Comparison of ENCODE assay signal across 27 cellular contexts in the genomic region with DNA sequence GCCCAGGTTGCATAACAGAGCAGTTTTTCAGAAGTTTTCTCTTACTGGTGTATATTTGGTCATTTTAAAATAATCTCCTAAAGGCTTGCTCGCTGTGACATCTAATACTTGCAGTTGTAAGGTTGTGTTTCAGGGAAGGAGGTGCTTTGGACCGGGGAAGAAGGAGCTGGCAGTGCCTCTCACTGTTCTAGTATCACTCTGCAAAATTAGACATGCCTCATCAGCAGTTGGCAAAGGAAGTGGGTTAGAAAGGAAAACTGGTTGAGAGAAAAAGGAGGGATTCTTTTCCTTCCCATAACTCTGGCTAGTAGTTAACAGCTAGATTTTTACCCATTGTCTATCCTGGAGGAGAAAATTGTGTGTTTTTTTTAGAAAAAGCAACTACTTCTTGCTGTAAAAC. TPM values are rescaled to one million over a fixed set of nuclear protein-coding genes. Genes with fewer than 3 reads are reported as not detected.
DNase-seq lines count a peak whose midpoint lies in the region; ATAC-seq and TF ChIP-seq lines count a peak whose summit lies in the region.
"Had no signal": no experiment of that assay in that cellular context is flagged by ENCODE, and none has a peak within 500 bp of the region (broad histone marks: within the 10 kb centered on the region; RNA-seq: fewer than 3 reads in every experiment).

No MANE protein-coding gene starts in this region.

- H2BK15ac ChIP-seq in mesenchymal stem cell (ENCODE audit: low read depth, poor library complexity, severe bottlenecking) = no peak overlapping the region

- H3K27me3 Mint-ChIP-seq in natural killer cell treated with Interleukin-12 subunit alpha and Interleukin-12 subunit beta and Interleukin-15 and Interleukin-18, amount 100 ng/mL, for 72 hours = no peaks in the 10 kb centered on the region
- no peaks in the 10 kb centered on the region for H3K27me3 Mint-ChIP-seq in natural killer cell (ENCODE audit: low read depth in 2 of 2)
- H3K27me3 Mint-ChIP-seq in activated CD4-positive, alpha-beta memory T cell treated with anti-CD3 and anti-CD28 coated beads for 36 hours = no peaks in the 10 kb centered on the region
- H3K27me3 Mint-ChIP-seq in stimulated activated naive B cell treated with anti-CD40 and anti-IgM and Interleukin-4, amounts not matched to agents 10 μg/mL and 1 μg/mL and 100 μg/mL, for 72 hours = no peaks in the 10 kb centered on the region
- H3K27me3 Mint-ChIP-seq: activated B cell treated with CpG ODN at 0.5 μM for 24 hours; activated naive CD4-positive, alpha-beta T cell treated with anti-CD3 and anti-CD28 coated beads, Interleukin-2, amount 50 U/mL, for 24 hours had no signal

- no peak overlapping the region for H2BK5ac ChIP-seq in mesenchymal stem cell (ENCODE audit: low read depth, low read length, poor library complexity, severe bottlenecking)

- CTCF ChIA-PET in activated CD4-positive, alpha-beta memory T cell treated with anti-CD3 and anti-CD28 coated beads for 36 hours (lab: Charles Lee) = interaction anchor here (0.6 to 1.2 kb wide), 2 partner anchors 12 to 233 kb away, joined by 3 to 4 read pairs; no protein-coding TSS in a partner anchor

- H3K4me1 Mint-ChIP-seq in natural killer cell treated with Interleukin-12 subunit alpha and Interleukin-12 subunit beta and Interleukin-15 and Interleukin-18, amount 100 ng/mL, for 72 hours (ENCODE audit: low read depth in 2 of 2) = peaks cover 27 to 28% of the 10 kb centered on the region in 2 donors
- peaks cover 40 to 53% of the 10 kb centered on the region in 2 donors for H3K4me1 Mint-ChIP-seq in natural killer cell
- peaks cover 25% of the 10 kb centered on the region for H3K4me1 Mint-ChIP-seq in activated CD4-positive, alpha-beta memory T cell treated with anti-CD3 and anti-CD28 coated beads for 36 hours (ENCODE audit: low read depth)
- peaks cover 6 to 7% of the 10 kb centered on the region in 2 donors for H3K4me1 Mint-ChIP-seq in stimulated activated naive B cell treated with anti-CD40 and anti-IgM and Interleukin-4, amounts not matched to agents 10 μg/mL and 1 μg/mL and 100 μg/mL, for 72 hours
- H3K4me1 Mint-ChIP-seq: CD14-positive monocyte, neural crest cell had no signal

- H3K9ac ChIP-seq in mesenchymal stem cell (ENCODE audit: low read length) = no peak overlapping the region

- POLR2A ChIA-PET in activated CD4-positive, alpha-beta memory T cell treated with anti-CD3 and anti-CD28 coated beads for 36 hours (lab: Charles Lee) = no interaction called here

- no peaks in the 10 kb centered on the region for H3K27me3 ChIP-seq in mesenchymal stem cell (ENCODE audit: control insufficient read depth in 1 of 2, insufficient read depth in 1 of 2, low read length in 2 of 2)
- H3K27me3 ChIP-seq: colonic mucosa, esophagus squamous epithelium, tibial artery had no signal

- H2BK120ac ChIP-seq in mesenchymal stem cell (ENCODE audit: low read depth, low read length) = no peak overlapping the region

- no peak for DNase-seq in natural killer cell treated with Interleukin-12 subunit alpha and Interleukin-12 subunit beta and Interleukin-15 and Interleukin-18, amount 100 ng/mL, for 72 hours (ENCODE audit: low spot score)
- DNase-seq in natural killer cell (no peak), foreskin melanocyte (peak; percentile 42), mesenchymal stem cell (no peak), mucosa of descending colon (no peak), NCI-H82 (lab: John Stamatoyannopoulos, UW) (no peak)
- no peak for DNase-seq in activated CD4-positive, alpha-beta memory T cell treated with anti-CD3 and anti-CD28 coated beads for 36 hours
- DNase-seq in stimulated activated naive B cell treated with anti-CD40 and anti-IgM and Interleukin-4, amounts not matched to agents 10 μg/mL and 1 μg/mL and 100 μg/mL, for 72 hours = no peak
- DNase-seq: activated B cell treated with CpG ODN at 0.5 μM for 24 hours; activated CD8-positive, alpha-beta T cell treated with anti-CD3 and anti-CD28 coated beads, Interleukin-2, amount 10 ng/mL, durations not matched to agents 7 days and 5 days; activated T-cell treated with anti-CD3 and anti-CD28 coated beads, Interleukin-2, amount 50 U/mL, for 4 hours; colonic mucosa; DMS 273 treated with DMSO at 0.1 percent for 48 hours; esophagus squamous epithelium; IMR-90; left colon; midbrain; NCI-H1417 treated with DMSO at 0.1 percent for 48 hours; NCI-H510A treated with DMSO at 0.1 percent for 48 hours; stimulated activated naive CD4-positive, alpha-beta T cell treated with Interleukin-2 at 50 U/mL for 16 hours; T1000; tibial artery had no signal

- peaks cover 22% of the 10 kb centered on the region for H3K36me3 Mint-ChIP-seq in natural killer cell treated with Interleukin-12 subunit alpha and Interleukin-12 subunit beta and Interleukin-15 and Interleukin-18, amount 100 ng/mL, for 72 hours
- H3K36me3 Mint-ChIP-seq in natural killer cell = no peaks in the 10 kb centered on the region
- peaks cover 49% of the 10 kb centered on the region for H3K36me3 Mint-ChIP-seq in activated CD4-positive, alpha-beta memory T cell treated with anti-CD3 and anti-CD28 coated beads for 36 hours
- H3K36me3 Mint-ChIP-seq in stimulated activated naive B cell treated with anti-CD40 and anti-IgM and Interleukin-4, amounts not matched to agents 10 μg/mL and 1 μg/mL and 100 μg/mL, for 72 hours = peaks cover 23 to 50% of the 10 kb centered on the region in 2 donors

- H3K27ac Mint-ChIP-seq in natural killer cell treated with Interleukin-12 subunit alpha and Interleukin-12 subunit beta and Interleukin-15 and Interleukin-18, amount 100 ng/mL, for 72 hours = peak overlapping the region in 1 of 2 donors; percentile 8
- H3K27ac Mint-ChIP-seq in natural killer cell = peak overlapping the region in 1 of 2 donors; percentile 0
- peak overlapping the region; percentile 28 for H3K27ac Mint-ChIP-seq in activated CD4-positive, alpha-beta memory T cell treated with anti-CD3 and anti-CD28 coated beads for 36 hours
- H3K27ac Mint-ChIP-seq in stimulated activated naive B cell treated with anti-CD40 and anti-IgM and Interleukin-4, amounts not matched to agents 10 μg/mL and 1 μg/mL and 100 μg/mL, for 72 hours = peak overlapping the region; percentile 14
- H3K27ac Mint-ChIP-seq: activated B cell treated with CpG ODN at 0.5 μM for 24 hours; activated CD8-positive, alpha-beta T cell treated with anti-CD3 and anti-CD28 coated beads, Interleukin-2, amount 10 ng/mL, durations not matched to agents 7 days and 5 days; activated naive CD4-positive, alpha-beta T cell treated with anti-CD3 and anti-CD28 coated beads, Interleukin-2, amount 50 U/mL, for 24 hours had no signal

- H3K4me3 Mint-ChIP-seq in natural killer cell treated with Interleukin-12 subunit alpha and Interleukin-12 subunit beta and Interleukin-15 and Interleukin-18, amount 100 ng/mL, for 72 hours = peak overlapping the region; percentile 21
- no peak overlapping the region for H3K4me3 Mint-ChIP-seq in natural killer cell
- H3K4me3 Mint-ChIP-seq in activated CD4-positive, alpha-beta memory T cell treated with anti-CD3 and anti-CD28 coated beads for 36 hours = no peak overlapping the region
- H3K4me3 Mint-ChIP-seq in stimulated activated naive B cell treated with anti-CD40 and anti-IgM and Interleukin-4, amounts not matched to agents 10 μg/mL and 1 μg/mL and 100 μg/mL, for 72 hours = no peak overlapping the region
- H3K4me3 Mint-ChIP-seq: activated B cell treated with CpG ODN at 0.5 μM for 24 hours; activated CD8-positive, alpha-beta T cell treated with anti-CD3 and anti-CD28 coated beads, Interleukin-2, amount 10 ng/mL, durations not matched to agents 7 days and 5 days; activated naive CD4-positive, alpha-beta T cell treated with anti-CD3 and anti-CD28 coated beads, Interleukin-2, amount 50 U/mL, for 24 hours; activated T-cell treated with anti-CD3 and anti-CD28 coated beads, Interleukin-2, amount 50 U/mL, for 4 hours; CD14-positive monocyte; neural crest cell had no signal

- H3K36me3 ChIP-seq in mesenchymal stem cell (ENCODE audit: control insufficient read depth in 1 of 2, insufficient read depth in 2 of 2, low read depth in 1 of 2, low read length in 2 of 2) (peaks cover 15 to 68% of the 10 kb centered on the region in 2 experiments), mucosa of descending colon (ENCODE audit: low read depth) (no peaks in the 10 kb centered on the region)
- H3K36me3 ChIP-seq: colonic mucosa, prostate gland had no signal

- H3K27ac ChIP-seq in mesenchymal stem cell (ENCODE audit: low read length, poor library complexity, severe bottlenecking) = no peak overlapping the region
- H3K27ac ChIP-seq: colonic mucosa, esophagus squamous epithelium, prostate gland, tibial artery had no signal

- H4K8ac ChIP-seq in mesenchymal stem cell (ENCODE audit: low read length) = no peak overlapping the region

- peaks cover 32% of the 10 kb centered on the region for H3K79me1 ChIP-seq in mesenchymal stem cell (replicated peaks; ENCODE audit: low read length, poor library complexity, severe bottlenecking)

- no peak overlapping the region for H3K23ac ChIP-seq in mesenchymal stem cell (ENCODE audit: low read length in 2 of 2)

- no peak overlapping the region for H2AFZ ChIP-seq in mesenchymal stem cell (ENCODE audit: low read depth, low read length)

- WGBS in mesenchymal stem cell = 97% methylated on average over 2 of the region's 2 CpGs

- H2AK5ac ChIP-seq in mesenchymal stem cell (ENCODE audit: low read length, severe bottlenecking) = no peak overlapping the region

- H3K4ac ChIP-seq in mesenchymal stem cell (ENCODE audit: low read depth in 1 of 2, low read length in 2 of 2) = no peak overlapping the region

- intact Hi-C loops in natural killer cell (cut with micrococcal nuclease) (no loop called here), mucosa of descending colon (cut with DNase I, micrococcal nuclease) (no loop called here)
- intact Hi-C loops in activated CD4-positive, alpha-beta memory T cell treated with anti-CD3 and anti-CD28 coated beads for 36 hours (cut with micrococcal nuclease) = no loop called here

- H2BK12ac ChIP-seq in mesenchymal stem cell (ENCODE audit: low read length in 2 of 2) = no peak overlapping the region

- H3K9me3 ChIP-seq in mesenchymal stem cell (ENCODE audit: control insufficient read depth, low read length) (no peaks in the 10 kb centered on the region), mucosa of descending colon (no peaks in the 10 kb centered on the region)
- H3K9me3 ChIP-seq: colonic mucosa, esophagus squamous epithelium, prostate gland, tibial artery had no signal

- H3K4me3 ChIP-seq in mesenchymal stem cell (ENCODE audit: insufficient read depth in 1 of 2, low read depth in 1 of 2, low read length in 2 of 2) (no peak overlapping the region), mucosa of descending colon (no peak overlapping the region)
- H3K4me3 ChIP-seq: colonic mucosa, esophagus squamous epithelium, prostate gland, smooth muscle cell, tibial artery had no signal

- no peaks in the 10 kb centered on the region for H3K9me3 Mint-ChIP-seq in natural killer cell treated with Interleukin-12 subunit alpha and Interleukin-12 subunit beta and Interleukin-15 and Interleukin-18, amount 100 ng/mL, for 72 hours
- no peaks in the 10 kb centered on the region for H3K9me3 Mint-ChIP-seq in natural killer cell
- no peaks in the 10 kb centered on the region for H3K9me3 Mint-ChIP-seq in activated CD4-positive, alpha-beta memory T cell treated with anti-CD3 and anti-CD28 coated beads for 36 hours
- no peaks in the 10 kb centered on the region for H3K9me3 Mint-ChIP-seq in stimulated activated naive B cell treated with anti-CD40 and anti-IgM and Interleukin-4, amounts not matched to agents 10 μg/mL and 1 μg/mL and 100 μg/mL, for 72 hours
- H3K9me3 Mint-ChIP-seq: activated B cell treated with CpG ODN at 0.5 μM for 24 hours; activated naive CD4-positive, alpha-beta T cell treated with anti-CD3 and anti-CD28 coated beads, Interleukin-2, amount 50 U/mL, for 24 hours; activated T-cell treated with anti-CD3 and anti-CD28 coated beads, Interleukin-2, amount 50 U/mL, for 4 hours; CD14-positive monocyte; neural crest cell had no signal

- H3K14ac ChIP-seq in mesenchymal stem cell (ENCODE audit: low read length in 2 of 2) = no peak overlapping the region

- no peak overlapping the region for H4K91ac ChIP-seq in mesenchymal stem cell (ENCODE audit: low read length)

- TF ChIP-seq CTCF in natural killer cell (IDR thresholded peaks at IDR 0.05) (no peak), mucosa of descending colon (IDR thresholded peaks at IDR 0.05) (no peak)

- H3K18ac ChIP-seq in mesenchymal stem cell (ENCODE audit: low read depth in 1 of 2, low read length in 2 of 2) = no peak overlapping the region

- H3K4me2 ChIP-seq in mesenchymal stem cell (ENCODE audit: low read length, poor library complexity, severe bottlenecking) = no peak overlapping the region
- H3K4me2 ChIP-seq: smooth muscle cell had no signal

- H3K4me1 ChIP-seq in mesenchymal stem cell (ENCODE audit: control insufficient read depth, insufficient read depth, low read depth, low read length) (peaks cover 8% of the 10 kb centered on the region), mucosa of descending colon (ENCODE audit: low read depth) (no peaks in the 10 kb centered on the region)
- H3K4me1 ChIP-seq: colonic mucosa, prostate gland had no signal

- ATAC-seq in natural killer cell treated with Interleukin-12 subunit alpha and Interleukin-12 subunit beta and Interleukin-15 and Interleukin-18, amount 100 ng/mL, for 72 hours = no peak
- ATAC-seq in natural killer cell = no peak
- ATAC-seq in stimulated activated naive B cell treated with anti-CD40 and anti-IgM and Interleukin-4, amounts not matched to agents 10 μg/mL and 1 μg/mL and 100 μg/mL, for 72 hours (replicated peaks) = no peak
- ATAC-seq in mucosa of descending colon = no peak
- ATAC-seq: activated CD8-positive, alpha-beta T cell treated with anti-CD3 and anti-CD28 coated beads, Interleukin-2, amount 10 ng/mL, durations not matched to agents 7 days and 5 days; activated T-cell treated with anti-CD3 and anti-CD28 coated beads, Interleukin-2, amount 50 U/mL, for 4 hours; left colon had no signal

RNA-seq across cellular contexts. Expression of gene CUL1, which starts 34.8 kb away (rescaled TPM):
- 10 to 100 TPM; 59.5 to 69.5 TPM for total RNA-seq in natural killer cell treated with Interleukin-12 subunit alpha and Interleukin-12 subunit beta and Interleukin-15 and Interleukin-18, amount 100 ng/mL, for 72 hours
- total RNA-seq in natural killer cell (10 to 100 TPM; 37.4 to 45.1 (median 43.2) TPM), mucosa of descending colon (10 to 100 TPM; 28.7 to 58.1 (median 33.3) TPM)
- 10 to 100 TPM; 64.7 to 69.6 TPM for total RNA-seq in activated CD4-positive, alpha-beta memory T cell treated with anti-CD3 and anti-CD28 coated beads for 36 hours
- 30.7 TPM for polyA plus RNA-seq in mesenchymal stem cell (2013, experiment 1 of 2)
- 31.0 TPM for polyA plus RNA-seq in mesenchymal stem cell (2013, experiment 2 of 2)
